16 cellular contexts compared by ENCODE assay signal in the genomic region with DNA sequence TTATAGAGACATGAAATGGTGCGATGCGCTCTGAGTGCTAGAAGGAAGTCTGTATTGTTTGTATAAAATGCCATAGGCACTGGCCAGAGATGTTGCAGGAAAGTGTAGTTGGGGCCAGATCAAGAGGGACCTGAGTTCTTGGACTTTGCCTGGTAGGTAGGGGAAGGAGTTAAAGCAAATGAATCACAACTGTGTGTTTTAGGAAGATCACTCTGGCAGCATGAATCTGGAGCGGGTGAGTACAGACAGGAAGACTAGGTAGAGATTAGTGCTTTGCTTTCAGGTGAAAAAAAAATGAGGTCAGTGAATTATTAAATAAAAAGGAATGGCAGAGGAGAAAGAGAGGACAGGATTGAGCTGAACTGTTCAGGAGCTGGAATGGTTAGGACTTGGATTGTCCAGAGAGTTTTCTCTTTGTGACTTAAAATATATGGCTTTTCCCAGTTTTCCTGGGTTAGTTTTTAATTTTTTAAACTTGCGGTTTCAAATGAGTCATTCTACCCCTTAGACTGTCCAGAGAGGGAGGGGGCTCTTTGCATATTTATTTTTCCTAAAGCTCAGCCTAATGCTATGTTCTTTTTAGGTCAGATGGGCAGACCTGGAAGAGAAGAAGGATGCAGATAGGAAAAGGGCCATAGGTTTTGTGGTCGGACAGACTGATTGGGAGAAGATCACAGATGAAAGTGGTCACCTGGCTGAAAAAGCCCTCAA. TPM values are rescaled to one million over a fixed set of nuclear protein-coding genes. Genes with fewer than 3 reads are reported as not detected.
DNase-seq lines count a peak whose midpoint lies in the region; ATAC-seq and TF ChIP-seq lines count a peak whose summit lies in the region.
"Had no signal": no experiment of that assay in that cellular context is flagged by ENCODE, and none has a peak within 500 bp of the region (broad histone marks: within the 10 kb centered on the region; RNA-seq: fewer than 3 reads in every experiment).

No MANE protein-coding gene starts in this region.

- CTCF ChIA-PET in activated CD8-positive, alpha-beta T cell treated with anti-CD3 and anti-CD28 coated beads for 36 hours (lab: Charles Lee), result interaction anchor here (1.1 to 4.9 kb wide), 4 partner anchors 26 to 253 kb away, joined by 3 to 32 read pairs (median 7); no protein-coding TSS in a partner anchor
- CTCF ChIA-PET in activated CD8-positive, alpha-beta T cell treated with anti-CD3 and anti-CD28 coated beads, Interleukin-2, amount 10 ng/mL, durations not matched to agents 7 days and 5 days (lab: Charles Lee), result interaction anchor here (1.2 to 2.7 kb wide), 6 partner anchors 8 to 226 kb away, joined by 3 to 7 read pairs (median 6); no protein-coding TSS in a partner anchor
- CTCF ChIA-PET in SK-N-SH (lab: Yijun Ruan, JAX), result interaction anchor here (2.2 to 2.5 kb wide), 2 partner anchors 26 to 31 kb away, joined by 5 to 12 read pairs; no protein-coding TSS in a partner anchor
- CTCF ChIA-PET in activated CD8-positive, alpha-beta memory T cell treated with anti-CD3 and anti-CD28 coated beads, Interleukin-2, amount 10 ng/mL, durations not matched to agents 7 days and 5 days (lab: Charles Lee), result interaction anchor here (0.7 to 3.2 kb wide), 2 partner anchors 11 to 225 kb away, joined by 4 to 11 read pairs; no protein-coding TSS in a partner anchor

- intact Hi-C loops in activated CD8-positive, alpha-beta T cell treated with anti-CD3 and anti-CD28 coated beads for 36 hours (cut with micrococcal nuclease), result loop anchor here (10.0 kb wide), 1 partner anchor 220 kb away; a partner anchor contains a TSS
- intact Hi-C loops in spleen (cut with DNase I; ENCODE audit: low total_unique reads), result no loop called here

- peaks cover 43% of the 10 kb centered on the region for H3F3A ChIP-seq in SK-N-SH (replicated peaks; ENCODE audit: insufficient read depth)

- H4K20me1 ChIP-seq in SK-N-SH (ENCODE audit: insufficient read depth), result no peaks in the 10 kb centered on the region

- H3K27ac ChIP-seq in SK-N-SH (ENCODE audit: low read depth in 2 of 2, low read length in 1 of 2) (peak overlapping the region; percentile 72 to 83), spleen (peak overlapping the region in 7 of 8 donors; percentile 51 to 86 (median 84))
- H3K27ac ChIP-seq: VCaP had no signal

- H3K4me2 ChIP-seq in SK-N-SH, result peak overlapping the region; percentile 38

- no peaks in the 10 kb centered on the region for H3K9me3 Mint-ChIP-seq in activated CD8-positive, alpha-beta T cell treated with anti-CD3 and anti-CD28 coated beads for 36 hours
- H3K9me3 Mint-ChIP-seq in activated CD8-positive, alpha-beta T cell treated with anti-CD3 and anti-CD28 coated beads, Interleukin-2, amount 10 ng/mL, durations not matched to agents 7 days and 5 days (ENCODE audit: insufficient read depth), result no peaks in the 10 kb centered on the region
- H3K9me3 Mint-ChIP-seq in activated CD8-positive, alpha-beta memory T cell treated with anti-CD3 and anti-CD28 coated beads, Interleukin-2, amount 10 ng/mL, durations not matched to agents 7 days and 5 days (ENCODE audit: low read depth), result no peaks in the 10 kb centered on the region
- H3K9me3 Mint-ChIP-seq: neural crest cell had no signal

- H3K4me3 ChIP-seq in SK-N-SH (ENCODE audit: low read depth in 2 of 2, low read length in 1 of 2) (no peak overlapping the region), spleen (no peak overlapping the region)
- H3K4me3 ChIP-seq: skin epidermis had no signal

- TF ChIP-seq EP300 in SK-N-SH (IDR thresholded peaks at IDR 0.05; ENCODE audit: borderline replicate concordance in 1 of 2, low read depth in 1 of 2, low read length in 1 of 2), result no peak

- no peak for TF ChIP-seq POLR2A in spleen (IDR thresholded peaks at IDR 0.05)

- H3K9ac ChIP-seq in SK-N-SH, result no peak overlapping the region

- ATAC-seq in activated CD8-positive, alpha-beta T cell treated with anti-CD3 and anti-CD28 coated beads for 36 hours, result no peak
- no peak for ATAC-seq in activated CD8-positive, alpha-beta T cell treated with anti-CD3 and anti-CD28 coated beads, Interleukin-2, amount 10 ng/mL, durations not matched to agents 7 days and 5 days
- ATAC-seq in activated CD8-positive, alpha-beta memory T cell treated with anti-CD3 and anti-CD28 coated beads, Interleukin-2, amount 10 ng/mL, durations not matched to agents 7 days and 5 days, result no peak

- H2AFZ ChIP-seq in SK-N-SH (ENCODE audit: low read depth), result no peak overlapping the region

- H3K4me3 Mint-ChIP-seq in activated CD8-positive, alpha-beta T cell treated with anti-CD3 and anti-CD28 coated beads for 36 hours, result no peak overlapping the region
- no peak overlapping the region for H3K4me3 Mint-ChIP-seq in activated CD8-positive, alpha-beta T cell treated with anti-CD3 and anti-CD28 coated beads, Interleukin-2, amount 10 ng/mL, durations not matched to agents 7 days and 5 days
- H3K4me3 Mint-ChIP-seq in activated CD8-positive, alpha-beta memory T cell treated with anti-CD3 and anti-CD28 coated beads, Interleukin-2, amount 10 ng/mL, durations not matched to agents 7 days and 5 days, result no peak overlapping the region
- H3K4me3 Mint-ChIP-seq: neural crest cell had no signal

- 78% methylated on average over 5 of the region's 5 CpGs for WGBS in SK-N-SH (ENCODE audit: low lambda C conversion rate)
- WGBS in spleen, 5 donors, result 75 to 93% (median 88%) methylated on average over 4 to 5 of the region's 5 CpGs

- H3K27me3 Mint-ChIP-seq in activated CD8-positive, alpha-beta T cell treated with anti-CD3 and anti-CD28 coated beads for 36 hours, result no peaks in the 10 kb centered on the region
- no peaks in the 10 kb centered on the region for H3K27me3 Mint-ChIP-seq in activated CD8-positive, alpha-beta T cell treated with anti-CD3 and anti-CD28 coated beads, Interleukin-2, amount 10 ng/mL, durations not matched to agents 7 days and 5 days (ENCODE audit: low read depth)
- H3K27me3 Mint-ChIP-seq in activated CD8-positive, alpha-beta memory T cell treated with anti-CD3 and anti-CD28 coated beads, Interleukin-2, amount 10 ng/mL, durations not matched to agents 7 days and 5 days, result no peaks in the 10 kb centered on the region

- POLR2A ChIA-PET in activated CD8-positive, alpha-beta T cell treated with anti-CD3 and anti-CD28 coated beads for 36 hours (lab: Charles Lee), result interaction anchor here (1.0 kb wide), 2 partner anchors 213 to 440 kb away, joined by 3 read pairs; no protein-coding TSS in a partner anchor
- POLR2A ChIA-PET in activated CD8-positive, alpha-beta T cell treated with anti-CD3 and anti-CD28 coated beads, Interleukin-2, amount 10 ng/mL, durations not matched to agents 7 days and 5 days (lab: Charles Lee), result interaction anchor here (1.1 kb wide), 1 partner anchor 71 kb away, joined by 7 read pairs; a partner anchor contains a TSS
- POLR2A ChIA-PET in SK-N-SH (lab: Yijun Ruan, JAX), result no interaction called here

- H3K9me3 ChIP-seq in SK-N-SH, result no peaks in the 10 kb centered on the region
- no peaks in the 10 kb centered on the region for H3K9me3 ChIP-seq in spleen

- H3K4me1 Mint-ChIP-seq in activated CD8-positive, alpha-beta T cell treated with anti-CD3 and anti-CD28 coated beads for 36 hours (ENCODE audit: low read depth), result peaks cover 51% of the 10 kb centered on the region
- peaks cover 50% of the 10 kb centered on the region for H3K4me1 Mint-ChIP-seq in activated CD8-positive, alpha-beta T cell treated with anti-CD3 and anti-CD28 coated beads, Interleukin-2, amount 10 ng/mL, durations not matched to agents 7 days and 5 days (ENCODE audit: low read depth)
- peaks cover 42% of the 10 kb centered on the region for H3K4me1 Mint-ChIP-seq in activated CD8-positive, alpha-beta memory T cell treated with anti-CD3 and anti-CD28 coated beads, Interleukin-2, amount 10 ng/mL, durations not matched to agents 7 days and 5 days
- H3K4me1 Mint-ChIP-seq: neural crest cell had no signal

- H3K4me1 ChIP-seq in SK-N-SH (ENCODE audit: control insufficient read depth in 1 of 2, insufficient read depth in 2 of 2, low read depth in 1 of 2, low read length in 1 of 2) (peaks cover 19 to 22% of the 10 kb centered on the region in 2 experiments), spleen (peaks cover 25 to 52% (median 37%) of the 10 kb centered on the region in 6 donors)

- H3K36me3 ChIP-seq in SK-N-SH (replicated peaks in 1 of 2; ENCODE audit: control insufficient read depth in 1 of 2, insufficient read depth in 2 of 2, low read length in 1 of 2) (peaks cover 43 to 59% of the 10 kb centered on the region in 2 experiments), spleen (peaks cover 0 to 55% (median 17%) of the 10 kb centered on the region in 6 donors)

- peak overlapping the region; percentile 70 for H3K27ac Mint-ChIP-seq in activated CD8-positive, alpha-beta T cell treated with anti-CD3 and anti-CD28 coated beads for 36 hours
- no peak overlapping the region for H3K27ac Mint-ChIP-seq in activated CD8-positive, alpha-beta T cell treated with anti-CD3 and anti-CD28 coated beads, Interleukin-2, amount 10 ng/mL, durations not matched to agents 7 days and 5 days
- H3K27ac Mint-ChIP-seq in activated CD8-positive, alpha-beta memory T cell treated with anti-CD3 and anti-CD28 coated beads, Interleukin-2, amount 10 ng/mL, durations not matched to agents 7 days and 5 days, result no peak overlapping the region

- H3K36me3 Mint-ChIP-seq in activated CD8-positive, alpha-beta T cell treated with anti-CD3 and anti-CD28 coated beads for 36 hours (ENCODE audit: low read depth), result peaks cover 27% of the 10 kb centered on the region
- H3K36me3 Mint-ChIP-seq in activated CD8-positive, alpha-beta T cell treated with anti-CD3 and anti-CD28 coated beads, Interleukin-2, amount 10 ng/mL, durations not matched to agents 7 days and 5 days (ENCODE audit: low read depth), result peaks cover 40% of the 10 kb centered on the region
- peaks cover 19% of the 10 kb centered on the region for H3K36me3 Mint-ChIP-seq in activated CD8-positive, alpha-beta memory T cell treated with anti-CD3 and anti-CD28 coated beads, Interleukin-2, amount 10 ng/mL, durations not matched to agents 7 days and 5 days

- DNase-seq in activated CD8-positive, alpha-beta T cell treated with anti-CD3 and anti-CD28 coated beads for 36 hours, result no peak
- no peak for DNase-seq in activated CD8-positive, alpha-beta T cell treated with anti-CD3 and anti-CD28 coated beads, Interleukin-2, amount 10 ng/mL, durations not matched to agents 7 days and 5 days
- DNase-seq in SK-N-SH (no peak), fibroblast of peridontal ligament (ENCODE audit: extremely low read depth) (peak; percentile 68), spleen (no peak), COLO668 (lab: John Stamatoyannopoulos, UW; ENCODE audit: unreplicated experiment) (no peak), NCI-H82 (lab: John Stamatoyannopoulos, UW) (no peak)
- DNase-seq in activated CD8-positive, alpha-beta memory T cell treated with anti-CD3 and anti-CD28 coated beads, Interleukin-2, amount 10 ng/mL, durations not matched to agents 7 days and 5 days, result no peak
- DNase-seq: DMS79, NCI-H1048, NCI-H524 had no signal

- H3K79me2 ChIP-seq in SK-N-SH (ENCODE audit: insufficient read depth), result 0 out of 2 replicates have a peak, but pooled peaks cover 5% of the 10 kb centered on the region

- H3K9me2 ChIP-seq in SK-N-SH, result no peaks in the 10 kb centered on the region; the same call in 1 of the 2 replicates

- TF ChIP-seq RAD21 in SK-N-SH (IDR thresholded peaks at IDR 0.05; ENCODE audit: low read length), result no peak

- H3K27me3 ChIP-seq in SK-N-SH (ENCODE audit: insufficient read depth) (no peaks in the 10 kb centered on the region), spleen (replicated peaks in 1 of 7) (no peaks in the 10 kb centered on the region)

- no peak for TF ChIP-seq CTCF in activated CD8-positive, alpha-beta T cell treated with anti-CD3 and anti-CD28 coated beads for 36 hours (IDR thresholded peaks at IDR 0.05)
- TF ChIP-seq CTCF in SK-N-SH (IDR thresholded peaks at IDR 0.05), result no peak
- no peak for TF ChIP-seq CTCF in spleen (IDR thresholded peaks at IDR 0.05 in 8 of 11, conservative IDR thresholded peaks at IDR 0.05 in 3 of 11)

RNA-seq across cellular contexts. Expression of a gene that starts 41.1 kb away (rescaled TPM):
- under 1 TPM; 0.38 to 0.65 TPM for total RNA-seq in activated CD8-positive, alpha-beta T cell treated with anti-CD3 and anti-CD28 coated beads for 36 hours
- total RNA-seq in activated CD8-positive, alpha-beta T cell treated with anti-CD3 and anti-CD28 coated beads, Interleukin-2, amount 10 ng/mL, durations not matched to agents 7 days and 5 days, result under 1 TPM; 0.13 to 0.44 TPM
- polyA plus RNA-seq in SK-N-SH (2012; rRNA removed) (not detected in 2 replicates), spleen (under 1 TPM in 2 of 3 donors, not detected in 1; 0.06 to 0.09 TPM)
- not detected in 2 replicates for polyA plus RNA-seq in SK-N-SH (2012; cell fraction: cytosol; rRNA removed)
- polyA plus RNA-seq in SK-N-SH (2012; cell fraction: nucleus; rRNA removed), result 0.02 TPM in 1 of 2 replicates, not detected in the other
- total RNA-seq in spleen, result under 1 TPM in 2 of 7 donors, not detected in 5; 0.41 to 0.43 TPM
- total RNA-seq in activated CD8-positive, alpha-beta memory T cell treated with anti-CD3 and anti-CD28 coated beads, Interleukin-2, amount 10 ng/mL, durations not matched to agents 7 days and 5 days, result under 1 TPM; 0.21 to 0.44 TPM
- total RNA-seq: A673, cerebellum, neural crest cell had no signal

RNA-seq across cellular contexts. Expression of a gene that starts 46.9 kb away (rescaled TPM):
- 100 to 1,000 TPM; 110 to 113 TPM for total RNA-seq in activated CD8-positive, alpha-beta T cell treated with anti-CD3 and anti-CD28 coated beads for 36 hours
- total RNA-seq in activated CD8-positive, alpha-beta T cell treated with anti-CD3 and anti-CD28 coated beads, Interleukin-2, amount 10 ng/mL, durations not matched to agents 7 days and 5 days, result 100 to 1,000 TPM; 106 to 108 TPM
- 92.3 and 117 TPM in 2 replicates for polyA plus RNA-seq in SK-N-SH (2012; rRNA removed)
- polyA plus RNA-seq in SK-N-SH (2012; cell fraction: cytosol; rRNA removed), result 70.2 and 89.3 TPM in 2 replicates
- 139 and 143 TPM in 2 replicates for polyA plus RNA-seq in SK-N-SH (2012; cell fraction: nucleus; rRNA removed)
- total RNA-seq in spleen, result 10 to 100 TPM; 70.9 to 80.0 (median 78.6) TPM
- polyA plus RNA-seq in spleen, result 10 to 100 TPM; 33.1 to 48.5 (median 33.4) TPM
- 100 to 1,000 TPM; 106 to 119 TPM for total RNA-seq in activated CD8-positive, alpha-beta memory T cell treated with anti-CD3 and anti-CD28 coated beads, Interleukin-2, amount 10 ng/mL, durations not matched to agents 7 days and 5 days
